ENCODE assay signal across 1 cellular context in genomic region chr9:73050887-73051550, GRCh38.
TF ChIP-seq lines count a peak whose summit lies in the region.

No MANE protein-coding gene starts in this region.

TF ChIP-seq in K562, 482 proteins besides CTCF, POLR2A, EP300 and RAD21 (continued from another document):
- TF ChIP-seq REST (CRISPR knock-in tag; IDR thresholded peaks at IDR 0.05; ENCODE audit: low read depth) (no peak), FOXA3 (CRISPR knock-in tag; conservative IDR thresholded peaks at IDR 0.05 in 1 of 2, IDR thresholded peaks at IDR 0.05 in 1 of 2) (peak in 1 of 2 experiments; percentile 73; a peak in 2 of 4 replicates), ATF3 (IDR thresholded peaks at IDR 0.05) (peak; percentile 17; the same call in 1 of the 2 replicates), ATF3 (CRISPR knock-in tag; conservative IDR thresholded peaks at IDR 0.05) (no peak), ATF1 (CRISPR knock-in tag; IDR thresholded peaks at IDR 0.05) (no peak), ATF1 (tag; IDR thresholded peaks at IDR 0.05) (no peak), CEBPG (CRISPR knock-in tag; IDR thresholded peaks at IDR 0.05) (no peak), CEBPG (tag; conservative IDR thresholded peaks at IDR 0.05 in 1 of 2, IDR thresholded peaks at IDR 0.05 in 1 of 2) (peak in 1 of 2 experiments; percentile 47; a peak in 1 of 4 replicates), NEUROD1 (IDR thresholded peaks at IDR 0.05; ENCODE audit: borderline replicate concordance, low read depth, low read length, partially characterized antibody) (no peak), POLR2H (tag; IDR thresholded peaks at IDR 0.05; ENCODE audit: low read depth) (0 out of 2 replicates have a peak, but pooled peaks have one; percentile 19), TRIM24 (IDR thresholded peaks at IDR 0.05) (peak in 1 of 2 experiments; percentile 49; a peak in 1 of 4 replicates), RBM17 (IDR thresholded peaks at IDR 0.05; ENCODE audit: borderline replicate concordance, low read depth, low read length) (no peak), FOXM1 (IDR thresholded peaks at IDR 0.05; ENCODE audit: low read depth) (no peak), FOXM1 (CRISPR knock-in tag; IDR thresholded peaks at IDR 0.05; ENCODE audit: low read depth) (no peak), ZNF263 (CRISPR knock-in tag; IDR thresholded peaks at IDR 0.05; ENCODE audit: borderline replicate concordance) (no peak), SMAD4 (CRISPR knock-in tag; conservative IDR thresholded peaks at IDR 0.05) (peak; percentile 56; the same call in 1 of the 2 replicates)
